In the genomic region with DNA sequence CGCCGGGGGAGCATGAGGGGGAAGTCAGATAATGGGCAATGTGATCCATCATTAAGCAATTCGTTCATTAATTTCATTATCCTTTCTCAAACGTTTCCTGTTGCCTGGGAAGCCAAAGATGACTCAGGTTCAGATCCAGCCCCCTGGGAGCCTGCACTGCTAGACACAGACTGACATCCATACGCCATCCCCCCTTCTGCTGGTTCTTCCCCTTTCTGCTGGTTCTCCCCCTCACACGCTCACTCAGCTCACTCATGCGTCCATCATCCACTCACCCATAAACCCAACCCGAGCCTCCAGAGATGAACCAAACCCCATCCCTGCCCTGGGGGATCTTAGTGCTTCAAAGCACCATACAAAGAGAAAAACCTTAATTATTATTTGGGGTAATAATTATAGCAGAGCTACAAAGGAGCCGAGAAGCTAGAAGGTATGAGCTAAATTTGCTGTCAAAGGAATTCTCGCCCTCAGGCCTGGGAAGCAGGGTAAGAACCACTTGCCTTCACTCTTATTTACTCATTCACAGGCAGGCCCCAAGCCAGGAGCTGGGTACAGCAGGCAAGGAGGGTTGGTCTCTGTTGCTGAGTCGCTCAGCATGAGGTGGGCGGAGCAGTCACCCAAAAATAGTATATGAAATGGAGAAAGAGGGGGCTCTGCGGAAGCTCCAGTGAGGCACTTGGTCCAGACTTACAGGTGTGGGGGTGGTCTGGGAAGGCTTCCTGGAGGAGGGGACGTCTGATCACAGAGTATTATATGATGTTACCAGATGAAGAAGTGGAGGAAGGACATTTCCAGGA, we compare ENCODE assay signal across 11 cellular contexts. TPM values are rescaled to one million over a fixed set of nuclear protein-coding genes. Genes with fewer than 3 reads are reported as not detected.
DNase-seq lines count a peak whose midpoint lies in the region; ATAC-seq, FAIRE-seq and TF ChIP-seq lines count a peak whose summit lies in the region.
"Had no signal": no experiment of that assay in that cellular context is flagged by ENCODE, and none has a peak within 500 bp of the region (broad histone marks: within the 10 kb centered on the region; RNA-seq: fewer than 3 reads in every experiment).

No MANE protein-coding gene starts in this region.

- 0 out of 2 replicates have a peak overlapping the region, but pooled peaks have one; percentile 34 for H3K9ac ChIP-seq in GM12878 (ENCODE audit: control insufficient read depth, insufficient read depth, low read length)

- H3K9me3 ChIP-seq in GM12878 (replicated peaks; ENCODE audit: control insufficient read depth, insufficient read depth, low read length) (no peaks in the 10 kb centered on the region), osteoblast (ENCODE audit: low read depth, low read length) (no peaks in the 10 kb centered on the region), small intestine (ENCODE audit: control insufficient read depth, low read depth) (no peaks in the 10 kb centered on the region)
- H3K9me3 ChIP-seq: uterus had no signal

- WGBS in GM12878 (ENCODE audit: insufficient coverage, insufficient replicate concordance, low lambda C conversion rate, missing lambda C conversion rate), result 5% methylated on average over 13 of the region's 14 CpGs
- 78 to 82% (median 79%) methylated on average over 14 of the region's 14 CpGs for WGBS in small intestine, 3 donors

- no peak for TF ChIP-seq EP300 in GM12878 (IDR thresholded peaks at IDR 0.05; ENCODE audit: borderline replicate concordance in 1 of 2, control insufficient read depth in 1 of 2, low read depth in 2 of 2, low read length in 2 of 2)

- DNase-seq in GM12878 (ENCODE audit: low read depth, low spot score) (no peak), osteoblast (ENCODE audit: insufficient read length, low spot score, missing footprints) (peak; percentile 55), COR-L47 (lab: John Stamatoyannopoulos, UW) (no peak), small intestine (no peak)
- DNase-seq: NCI-H82, uterus had no signal

- H3K27me3 ChIP-seq in GM12878 (replicated peaks in 1 of 2; ENCODE audit: control insufficient read depth in 2 of 2, insufficient read depth in 2 of 2, low read length in 1 of 2) (no peaks in the 10 kb centered on the region), osteoblast (ENCODE audit: insufficient read depth, low read length) (no peaks in the 10 kb centered on the region), small intestine (ENCODE audit: control insufficient read depth in 2 of 2, insufficient read depth in 2 of 2, low read length in 2 of 2) (no peaks in the 10 kb centered on the region)
- H3K27me3 ChIP-seq: uterus had no signal

- CTCF ChIA-PET in GM12878 (lab: Yijun Ruan, JAX), result interaction anchor here (0.6 to 1.4 kb wide), 4 partner anchors 11 to 207 kb away, joined by 3 to 5 read pairs (median 3); partner anchors contain the start of gene ZNF787

- H4K20me1 ChIP-seq in GM12878 (ENCODE audit: control insufficient read depth, insufficient read depth) (no peaks in the 10 kb centered on the region), osteoblast (ENCODE audit: insufficient read depth, low read length) (no peaks in the 10 kb centered on the region)

- POLR2A ChIA-PET in GM12878 (lab: Charles Lee), result interaction anchor here (1.6 kb wide), 1 partner anchor 13 kb away, joined by 7 read pairs; the partner anchor contains the start of gene ZNF787

- peaks cover 6 to 10% (median 9%) of the 10 kb centered on the region in 3 donors for H3K4me1 Mint-ChIP-seq in IgD-negative memory B cell
- peaks cover 5% of the 10 kb centered on the region for H3K4me1 Mint-ChIP-seq in activated T-helper 17 cell treated with anti-CD3 and anti-CD28 coated beads, Interleukin-2, amount 50 U/mL, for 72 hours

- in situ Hi-C loops in GM12878 (cut with MboI), result loop anchor here (25.0 kb wide), 1 partner anchor 1678 kb away; the partner anchor contains the start of gene ZNF552

- SMC1A ChIA-PET in GM12878 (lab: Charles Lee; ENCODE audit: uncharacterized antibody, unreplicated experiment), result interaction anchor here (1.0 to 1.7 kb wide), 3 partner anchors 8 to 199 kb away, joined by 3 to 9 read pairs (median 4); partner anchors contain the start of gene ZNF787

- TF ChIP-seq CTCF in GM12878 (IDR thresholded peaks at IDR 0.05 in 2 of 3, conservative IDR thresholded peaks at IDR 0.05 in 1 of 3; ENCODE audit: control insufficient read depth in 2 of 3, extremely low read depth in 1 of 3, insufficient read depth in 1 of 3, low read depth in 3 of 3, low read length in 3 of 3), result no peak
- TF ChIP-seq CTCF in osteoblast (IDR thresholded peaks at IDR 0.05; ENCODE audit: extremely low read depth, low read depth, low read length), result no peak

- ATAC-seq in GM18519 (IDR thresholded peaks at IDR 0.05; ENCODE audit: low FRiP score, unreplicated experiment) (peak; percentile 44), GM12878 (peak; percentile 79), HG02870 (IDR thresholded peaks at IDR 0.05; ENCODE audit: unreplicated experiment) (no peak)
- no peak for ATAC-seq in activated T-helper 17 cell treated with anti-CD3 and anti-CD28 coated beads, Interleukin-2, amount 50 U/mL, for 72 hours (replicated peaks)

- FAIRE-seq in GM12878 (lab: Jason Lieb, UNC) (no peak), small intestine (lab: Jason Lieb, UNC) (no peak)

- RAD21 ChIA-PET in GM12878 (lab: Charles Lee; ENCODE audit: unreplicated experiment), result no interaction called here

- no peak for TF ChIP-seq POLR2A in GM12878 (IDR thresholded peaks at IDR 0.05; ENCODE audit: low read depth, low read length)

- H3K36me3 ChIP-seq in GM12878 (ENCODE audit: control insufficient read depth in 2 of 2, insufficient read depth in 2 of 2, low read length in 1 of 2) (no peaks in the 10 kb centered on the region), osteoblast (ENCODE audit: insufficient read depth, low read length) (no peaks in the 10 kb centered on the region), small intestine (ENCODE audit: control insufficient read depth in 2 of 2, insufficient read depth in 2 of 2, low read length in 2 of 2) (no peaks in the 10 kb centered on the region)
- H3K36me3 ChIP-seq: uterus had no signal

- H3K79me2 ChIP-seq in GM12878 (ENCODE audit: control insufficient read depth, insufficient read depth, low read length) (no peaks in the 10 kb centered on the region), osteoblast (ENCODE audit: insufficient read depth, low read length) (no peaks in the 10 kb centered on the region)

- BruUV-seq in GM12878 (replicated peaks; lab: Mats Ljungman, UMichigan), result no TSS peak

- H3K27ac ChIP-seq in GM12878 (ENCODE audit: control insufficient read depth, insufficient read depth) (peak overlapping the region; percentile 25; the same call in 1 of the 2 replicates), osteoblast (ENCODE audit: low read depth, low read length) (peak overlapping the region; percentile 7), small intestine (ENCODE audit: low read depth in 1 of 2, low read length in 1 of 2) (no peak overlapping the region)

- H3K27ac Mint-ChIP-seq in IgD-negative memory B cell, result peak overlapping the region; percentile 0 to 91 (median 16)
- H3K27ac Mint-ChIP-seq in activated T-helper 17 cell treated with anti-CD3 and anti-CD28 coated beads, Interleukin-2, amount 50 U/mL, for 72 hours, result no peak overlapping the region

- peak overlapping the region; percentile 4 to 75 (median 42) for H3K4me3 Mint-ChIP-seq in IgD-negative memory B cell
- H3K4me3 Mint-ChIP-seq in activated T-helper 17 cell treated with anti-CD3 and anti-CD28 coated beads, Interleukin-2, amount 50 U/mL, for 72 hours, result no peak overlapping the region

- peaks cover under 1% of the 10 kb centered on the region for H3K36me3 Mint-ChIP-seq in IgD-negative memory B cell
- H3K36me3 Mint-ChIP-seq in activated T-helper 17 cell treated with anti-CD3 and anti-CD28 coated beads, Interleukin-2, amount 50 U/mL, for 72 hours (ENCODE audit: low read depth), result no peaks in the 10 kb centered on the region

- peak overlapping the region; percentile 29; the same call in 1 of the 2 replicates for H2AFZ ChIP-seq in GM12878 (ENCODE audit: control insufficient read depth, low read depth, low read length)
- H2AFZ ChIP-seq in osteoblast (ENCODE audit: low read length), result peak overlapping the region; percentile 42

- H3K4me2 ChIP-seq in GM12878 (ENCODE audit: control insufficient read depth, insufficient read depth) (no peak overlapping the region; the same call in 1 of the 2 replicates), osteoblast (ENCODE audit: insufficient read depth, low read length) (no peak overlapping the region)

- H3K4me3 ChIP-seq in GM12878 (no peak overlapping the region), osteoblast (ENCODE audit: insufficient read depth, low read length) (no peak overlapping the region), small intestine (ENCODE audit: low read depth in 1 of 2, low read length in 2 of 2) (no peak overlapping the region)
- H3K4me3 ChIP-seq: uterus had no signal

- H3K4me1 ChIP-seq in GM12878 (ENCODE audit: control insufficient read depth, insufficient read depth, low read length), result peaks cover 9% of the 10 kb centered on the region
- peaks cover 24% of the 10 kb centered on the region for H3K4me1 ChIP-seq in osteoblast (ENCODE audit: insufficient read depth, low read length)
- H3K4me1 ChIP-seq in small intestine (ENCODE audit: control insufficient read depth in 2 of 2, insufficient read depth in 1 of 2, low read depth in 1 of 2, low read length in 1 of 2), result no peaks in the 10 kb centered on the region
- H3K4me1 ChIP-seq: uterus had no signal

- no peaks in the 10 kb centered on the region for H3K9me3 Mint-ChIP-seq in IgD-negative memory B cell
- H3K9me3 Mint-ChIP-seq in activated T-helper 17 cell treated with anti-CD3 and anti-CD28 coated beads, Interleukin-2, amount 50 U/mL, for 72 hours, result no peaks in the 10 kb centered on the region

- intact Hi-C loops in GM12878 (cut with micrococcal nuclease; ENCODE audit: unreplicated experiment), result no loop called here

- H3K27me3 Mint-ChIP-seq in IgD-negative memory B cell, result no peaks in the 10 kb centered on the region
- no peaks in the 10 kb centered on the region for H3K27me3 Mint-ChIP-seq in activated T-helper 17 cell treated with anti-CD3 and anti-CD28 coated beads, Interleukin-2, amount 50 U/mL, for 72 hours

- TF ChIP-seq RAD21 in GM12878 (IDR thresholded peaks at IDR 0.05; ENCODE audit: insufficient read depth, low read depth, low read length), result no peak

RNA-seq across cellular contexts. Expression of gene ZNF444, which starts 7.0 kb away (rescaled TPM):
- polyA plus RNA-seq in IgD-negative memory B cell (19.5 TPM), GM12878 (2011; rRNA removed) (5.3 and 10.8 TPM in 2 replicates), GM12878 (2014; fragmentation: Illumina TruSeq; extraction: Trizol) (4.6 and 6.1 TPM in 2 replicates), GM12878 (2014; fragmentation: Nextera tagmentation; extraction: Ambion mirVana) (under 1 TPM; 0.45 to 0.99 TPM), GM12878 (2014; rRNA removed) (19.3 and 24.4 TPM in 2 replicates), GM12878 (2016; fragmentation: Nextera tagmentation; extraction: Ambion mirVana) (10 to 100 TPM; 12.5 to 14.5 TPM), small intestine (10 to 100 TPM; 20.1 to 25.9 (median 24.6) TPM)
- total RNA-seq in GM12878 (2013; cell fraction: nucleolus; rRNA removed), result 28.2 and 28.8 TPM in 2 replicates
- total RNA-seq in GM12878 (2014; rRNA removed) (15.0 and 17.5 TPM in 2 replicates), GM12878 (2014; rRNA removed; fragmentation: Illumina TruSeq; extraction: Trizol) (2.8 and 3.7 TPM in 2 replicates), GM12878 (2021) (28.2 and 29.1 TPM in 2 replicates), osteoblast (13.0 and 16.6 TPM in 2 replicates)
- 5.4 TPM for polyA plus RNA-seq in GM12878 (2011; ENCODE audit: low read depth)
- polyA plus RNA-seq in GM12878 (2011; cell fraction: cytosol; rRNA removed), result 14.4 and 19.5 TPM in 2 replicates
- 18.8 and 27.5 TPM in 2 replicates for polyA plus RNA-seq in GM12878 (2011; cell fraction: nucleus; rRNA removed)
- polyA plus RNA-seq in GM12878 (2012), result 18.9 and 21.3 TPM in 2 replicates
- polyA minus RNA-seq in GM12878 (2011; rRNA and poly(A)+ RNA removed), result 3.4 and 5.6 TPM in 2 replicates
- 5.6 and 9.0 TPM in 2 replicates for polyA minus RNA-seq in GM12878 (2011; cell fraction: cytosol; rRNA and poly(A)+ RNA removed)
- 1.6 and 6.8 TPM in 2 replicates for polyA minus RNA-seq in GM12878 (2011; cell fraction: nucleus; rRNA and poly(A)+ RNA removed)
- total RNA-seq in activated T-helper 17 cell treated with anti-CD3 and anti-CD28 coated beads, Interleukin-2, amount 50 U/mL, for 72 hours, result 10 to 100 TPM; 22.8 to 29.2 TPM

RNA-seq across cellular contexts. Expression of gene ZNF787, which starts 13.0 kb away (rescaled TPM):
- 2.8 TPM for polyA plus RNA-seq in IgD-negative memory B cell
- 18.7 and 27.6 TPM in 2 replicates for total RNA-seq in GM12878 (2013; cell fraction: nucleolus; rRNA removed)
- total RNA-seq in GM12878 (2014; rRNA removed), result 20.3 and 25.6 TPM in 2 replicates
- 6.2 and 7.8 TPM in 2 replicates for total RNA-seq in GM12878 (2014; rRNA removed; fragmentation: Illumina TruSeq; extraction: Trizol)
- 36.7 and 39.9 TPM in 2 replicates for total RNA-seq in GM12878 (2021)
- polyA plus RNA-seq in GM12878 (2011; ENCODE audit: low read depth), result 14.9 TPM
- polyA plus RNA-seq in GM12878 (2011; rRNA removed), result 2.4 and 5.4 TPM in 2 replicates
- polyA plus RNA-seq in GM12878 (2011; cell fraction: cytosol; rRNA removed), result 5.6 and 17.2 TPM in 2 replicates
- 15.5 and 21.2 TPM in 2 replicates for polyA plus RNA-seq in GM12878 (2011; cell fraction: nucleus; rRNA removed)
- 19.2 and 23.8 TPM in 2 replicates for polyA plus RNA-seq in GM12878 (2012)
- polyA plus RNA-seq in GM12878 (2014; fragmentation: Illumina TruSeq; extraction: Trizol), result 0.59 and 2.9 TPM in 2 replicates
- under 1 TPM; 0.23 to 0.42 TPM for polyA plus RNA-seq in GM12878 (2014; fragmentation: Nextera tagmentation; extraction: Ambion mirVana)
- 27.0 and 36.3 TPM in 2 replicates for polyA plus RNA-seq in GM12878 (2014; rRNA removed)
- polyA plus RNA-seq in GM12878 (2016; fragmentation: Nextera tagmentation; extraction: Ambion mirVana), result 1 to 10 TPM; 2.1 to 2.4 TPM
- 2.2 and 9.7 TPM in 2 replicates for polyA minus RNA-seq in GM12878 (2011; rRNA and poly(A)+ RNA removed)
- 10.3 and 12.4 TPM in 2 replicates for polyA minus RNA-seq in GM12878 (2011; cell fraction: cytosol; rRNA and poly(A)+ RNA removed)
- 4.6 and 8.6 TPM in 2 replicates for polyA minus RNA-seq in GM12878 (2011; cell fraction: nucleus; rRNA and poly(A)+ RNA removed)
- total RNA-seq in osteoblast, result 23.6 and 27.5 TPM in 2 replicates
- polyA plus RNA-seq in small intestine, result 10 to 100 TPM; 29.9 to 34.9 (median 30.2) TPM
- 10 to 100 TPM; 27.8 to 33.2 TPM for total RNA-seq in activated T-helper 17 cell treated with anti-CD3 and anti-CD28 coated beads, Interleukin-2, amount 50 U/mL, for 72 hours

RNA-seq across cellular contexts. Expression of gene GALP, which starts 41.8 kb away (rescaled TPM):
- polyA plus RNA-seq in IgD-negative memory B cell (not detected), GM12878 (2011; rRNA removed) (not detected in 2 replicates), GM12878 (2014; fragmentation: Illumina TruSeq; extraction: Trizol) (not detected in 2 replicates), GM12878 (2014; fragmentation: Nextera tagmentation; extraction: Ambion mirVana) (not detected), GM12878 (2014; rRNA removed) (not detected in 2 replicates), GM12878 (2016; fragmentation: Nextera tagmentation; extraction: Ambion mirVana) (not detected), small intestine (not detected)
- total RNA-seq in GM12878 (2013; cell fraction: nucleolus; rRNA removed), result not detected in 2 replicates
- total RNA-seq in GM12878 (2014; rRNA removed) (not detected in 2 replicates), GM12878 (2014; rRNA removed; fragmentation: Illumina TruSeq; extraction: Trizol) (not detected in 2 replicates), GM12878 (2021) (not detected in 2 replicates), osteoblast (not detected in 2 replicates)
- not detected for polyA plus RNA-seq in GM12878 (2011; ENCODE audit: low read depth)
- not detected in 2 replicates for polyA plus RNA-seq in GM12878 (2011; cell fraction: cytosol; rRNA removed)
- not detected in 2 replicates for polyA plus RNA-seq in GM12878 (2011; cell fraction: nucleus; rRNA removed)
- polyA plus RNA-seq in GM12878 (2012), result not detected in 2 replicates
- polyA minus RNA-seq in GM12878 (2011; rRNA and poly(A)+ RNA removed), result not detected in 2 replicates
- polyA minus RNA-seq in GM12878 (2011; cell fraction: cytosol; rRNA and poly(A)+ RNA removed), result not detected in 2 replicates
- polyA minus RNA-seq in GM12878 (2011; cell fraction: nucleus; rRNA and poly(A)+ RNA removed), result not detected in 2 replicates
- not detected for total RNA-seq in activated T-helper 17 cell treated with anti-CD3 and anti-CD28 coated beads, Interleukin-2, amount 50 U/mL, for 72 hours
- total RNA-seq: dermis microvascular lymphatic vessel endothelial cell, uterus had no signal

Comparison
In these comparisons a context has a peak if more than half of its experiments do, and no peak if none do; other contexts are left out.
1. ATAC-seq: peak in GM18519 (single experiment) and GM12878 (single experiment); none in HG02870 (single experiment) and activated T-helper 17 cell treated with anti-CD3 and anti-CD28 coated beads, Interleukin-2, amount 50 U/mL, for 72 hours (single experiment).
2. H3K27ac ChIP-seq: peak in GM12878 (single experiment) and osteoblast (single experiment); none in small intestine (0 of 2).